ENCODE assay signal across 26 cellular contexts in genomic region chr22:27409299-27409698, GRCh38.
A peak's percentile ranks its signal among the peaks of the same experiment; 100 is the strongest.
DNase-seq lines count a peak whose midpoint lies in the region; ATAC-seq and TF ChIP-seq lines count a peak whose summit lies in the region.
"Had no signal": no experiment of that assay in that cellular context is flagged by ENCODE, and none has a peak within 500 bp of the region (broad histone marks: within the 10 kb centered on the region; RNA-seq: fewer than 3 reads in every experiment).

No MANE protein-coding gene starts in this region.

- TF ChIP-seq CTCF in PC-9 (conservative IDR thresholded peaks at IDR 0.05) (0 out of 2 replicates have a peak, but pooled peaks have one; percentile 28), epithelial cell of proximal tubule (conservative IDR thresholded peaks at IDR 0.05; ENCODE audit: low read depth, low read length) (peak; percentile 24), neural progenitor cell (IDR thresholded peaks at IDR 0.05) (no peak)

- no peak overlapping the region for H3K4me2 ChIP-seq in PC-9
- no peak overlapping the region for H3K4me2 ChIP-seq in neural progenitor cell
- H3K4me2 ChIP-seq: hepatocyte had no signal

- DNase-seq in NCI-H748 (lab: John Stamatoyannopoulos, UW; ENCODE audit: unreplicated experiment) (peak; percentile 17), NCI-H748 treated with DMSO at 0.1 percent for 48 hours (lab: John Stamatoyannopoulos, UW) (no peak), PC-9 (no peak), epithelial cell of proximal tubule (ENCODE audit: low read depth) (no peak), neural progenitor cell (ENCODE audit: low spot score) (no peak), SHP77 treated with DMSO at 0.1 percent for 48 hours (lab: John Stamatoyannopoulos, UW) (no peak)
- DNase-seq: 8988T; activated CD4-positive, alpha-beta T cell treated with anti-CD3 and anti-CD28 coated beads for 48 hours; activated CD8-positive, alpha-beta memory T cell treated with anti-CD3 and anti-CD28 coated beads for 24 hours; AML-193; CD4-positive, alpha-beta memory T cell; KBM-7; left colon; MG63; NCI-H1417; NCI-H2081 treated with DMSO at 0.1 percent for 48 hours; nucleus accumbens; stimulated activated naive CD8-positive, alpha-beta T cell treated with anti-CD3 and anti-CD28 coated beads, Interleukin-15, amount 100 ng/mL, for 72 hours; T-helper 2 cell; uterus had no signal

- H3K79me2 ChIP-seq in PC-9 (ENCODE audit: low read depth) = no peaks in the 10 kb centered on the region
- H3K79me2 ChIP-seq in neural progenitor cell (ENCODE audit: low read depth) = no peaks in the 10 kb centered on the region
- H3K79me2 ChIP-seq: hepatocyte had no signal

- H3K36me3 Mint-ChIP-seq in neural progenitor cell = no peaks in the 10 kb centered on the region
- H3K36me3 Mint-ChIP-seq in activated T-helper 17 cell treated with anti-CD3 and anti-CD28 coated beads, Interleukin-2, amount 50 U/mL, for 72 hours (ENCODE audit: low read depth) = no peaks in the 10 kb centered on the region
- H3K36me3 Mint-ChIP-seq: brain; CD4-positive, alpha-beta memory T cell had no signal

- BruUV-seq in PC-9 (replicated peaks; lab: Mats Ljungman, UMichigan) = no TSS peak

- H3K36me3 ChIP-seq in PC-9 (ENCODE audit: low read depth) = no peaks in the 10 kb centered on the region
- no peaks in the 10 kb centered on the region for H3K36me3 ChIP-seq in neural progenitor cell
- H3K36me3 ChIP-seq: gastroesophageal sphincter, MG63, uterus had no signal

- peak overlapping the region; percentile 86 for H3K27ac Mint-ChIP-seq in neural progenitor cell
- no peak overlapping the region for H3K27ac Mint-ChIP-seq in activated T-helper 17 cell treated with anti-CD3 and anti-CD28 coated beads, Interleukin-2, amount 50 U/mL, for 72 hours
- H3K27ac Mint-ChIP-seq: CD4-positive, alpha-beta memory T cell; stimulated activated naive CD8-positive, alpha-beta T cell treated with anti-CD3 and anti-CD28 coated beads, Interleukin-15, amount 100 ng/mL, for 72 hours had no signal

- H3K9me3 ChIP-seq in PC-9 (ENCODE audit: insufficient read depth, low read depth) = no peaks in the 10 kb centered on the region
- H3K9me3 ChIP-seq in neural progenitor cell (ENCODE audit: low read depth) = no peaks in the 10 kb centered on the region
- H3K9me3 ChIP-seq: gastroesophageal sphincter, MG63, uterus had no signal

- CTCF ChIA-PET in PC-9 (lab: Charles Lee) = interaction anchor here (1.0 kb wide), 1 partner anchor 262 kb away, joined by 4 read pairs; no protein-coding TSS in a partner anchor

- H3K4me3 ChIP-seq in PC-9 = no peak overlapping the region
- H3K4me3 ChIP-seq in epithelial cell of proximal tubule (ENCODE audit: low read depth, low read length) = no peak overlapping the region
- H3K4me3 ChIP-seq in neural progenitor cell = no peak overlapping the region
- H3K4me3 ChIP-seq: gastroesophageal sphincter, hepatocyte, MG63, skin epidermis, uterus had no signal

- H3K27me3 Mint-ChIP-seq in neural progenitor cell (ENCODE audit: insufficient read depth, low read depth) = peaks cover 21% of the 10 kb centered on the region
- peaks cover 10% of the 10 kb centered on the region for H3K27me3 Mint-ChIP-seq in activated T-helper 17 cell treated with anti-CD3 and anti-CD28 coated beads, Interleukin-2, amount 50 U/mL, for 72 hours

- H3K4me1 Mint-ChIP-seq in neural progenitor cell = peaks cover 35% of the 10 kb centered on the region
- no peaks in the 10 kb centered on the region for H3K4me1 Mint-ChIP-seq in activated T-helper 17 cell treated with anti-CD3 and anti-CD28 coated beads, Interleukin-2, amount 50 U/mL, for 72 hours
- H3K4me1 Mint-ChIP-seq: CD4-positive, alpha-beta memory T cell; stimulated activated naive CD8-positive, alpha-beta T cell treated with anti-CD3 and anti-CD28 coated beads, Interleukin-15, amount 100 ng/mL, for 72 hours had no signal

- H3K9me2 ChIP-seq in PC-9 (ENCODE audit: insufficient read depth) = no peaks in the 10 kb centered on the region

- H3K9ac ChIP-seq in neural progenitor cell = no peak overlapping the region

- H3K27ac ChIP-seq in PC-9 = no peak overlapping the region
- H3K27ac ChIP-seq in neural progenitor cell = no peak overlapping the region
- H3K27ac ChIP-seq: gastroesophageal sphincter, hepatocyte, skin epidermis, uterus had no signal

- intact Hi-C loops in PC-9 (cut with micrococcal nuclease; ENCODE audit: unreplicated experiment) = loop anchor here (1.0 to 5.0 kb wide), 2 partner anchors 258 to 395 kb away; no protein-coding TSS in a partner anchor

- H3F3A ChIP-seq in PC-9 (ENCODE audit: insufficient read depth, low read depth) = peaks cover 5% of the 10 kb centered on the region
- peaks cover 24% of the 10 kb centered on the region for H3F3A ChIP-seq in neural progenitor cell (ENCODE audit: low read depth)

- H4K20me1 ChIP-seq in PC-9 (ENCODE audit: insufficient read depth) (no peaks in the 10 kb centered on the region), neural progenitor cell (ENCODE audit: low read depth) (no peaks in the 10 kb centered on the region)

- no peaks in the 10 kb centered on the region for H3K9me3 Mint-ChIP-seq in neural progenitor cell
- no peaks in the 10 kb centered on the region for H3K9me3 Mint-ChIP-seq in activated T-helper 17 cell treated with anti-CD3 and anti-CD28 coated beads, Interleukin-2, amount 50 U/mL, for 72 hours

- H3K4me1 ChIP-seq in PC-9 (replicated peaks; ENCODE audit: insufficient read depth) (no peaks in the 10 kb centered on the region), neural progenitor cell (peaks cover 4% of the 10 kb centered on the region)
- H3K4me1 ChIP-seq: gastroesophageal sphincter, uterus had no signal

- H3K4me3 Mint-ChIP-seq in neural progenitor cell = no peak overlapping the region
- no peak overlapping the region for H3K4me3 Mint-ChIP-seq in activated T-helper 17 cell treated with anti-CD3 and anti-CD28 coated beads, Interleukin-2, amount 50 U/mL, for 72 hours
- H3K4me3 Mint-ChIP-seq: brain; CD4-positive, alpha-beta memory T cell; stimulated activated naive CD8-positive, alpha-beta T cell treated with anti-CD3 and anti-CD28 coated beads, Interleukin-15, amount 100 ng/mL, for 72 hours had no signal

- no peak for ATAC-seq in GM21528 (IDR thresholded peaks at IDR 0.05; ENCODE audit: low FRiP score, unreplicated experiment)
- ATAC-seq in activated T-helper 17 cell treated with anti-CD3 and anti-CD28 coated beads, Interleukin-2, amount 50 U/mL, for 72 hours (replicated peaks) = no peak
- ATAC-seq: gastroesophageal sphincter; left colon; stimulated activated naive CD8-positive, alpha-beta T cell treated with anti-CD3 and anti-CD28 coated beads, Interleukin-15, amount 100 ng/mL, for 72 hours had no signal

- H3K27me3 ChIP-seq in PC-9 (ENCODE audit: insufficient read depth, low read depth) (no peaks in the 10 kb centered on the region), neural progenitor cell (no peaks in the 10 kb centered on the region)
- H3K27me3 ChIP-seq: hepatocyte, MG63, uterus had no signal

- no peak overlapping the region for H2AFZ ChIP-seq in PC-9
- H2AFZ ChIP-seq in neural progenitor cell (replicated peaks) = no peak overlapping the region
- H2AFZ ChIP-seq: hepatocyte had no signal

- POLR2A ChIA-PET in PC-9 (lab: Charles Lee; ENCODE audit: unreplicated experiment) = no interaction called here
